31 cellular contexts compared by ENCODE assay signal in genomic region chr2:178951266-178952006, GRCh38.
"Had no signal": no experiment of that assay in that cellular context is flagged by ENCODE, and none has a peak within 500 bp of the region (broad histone marks: within the 10 kb centered on the region; RNA-seq: fewer than 3 reads in every experiment).

No MANE protein-coding gene starts in this region.

- H3K27me3 ChIP-seq: SJCRH30 had no signal

- H2AFZ ChIP-seq: PC-9 had no signal

- ATAC-seq: Panc1, Right ventricle myocardium inferior, SK-N-SH treated with all-trans-retinoic acid at 6 μM for 48 hours had no signal

- H3K4me2 ChIP-seq: PC-9 had no signal

- DNase-seq: Kasumi-1, MM.1S, MV-4-11, NCI-H1092, NCI-H1105, NCI-H1417 treated with DMSO at 0.1 percent for 48 hours, NCI-H1436 treated with DMSO at 0.1 percent for 48 hours, NCI-H1694 treated with DMSO at 0.1 percent for 48 hours, NCI-H1930, NCI-H2029 treated with DMSO at 0.1 percent for 48 hours, NCI-H2081 treated with DMSO at 0.1 percent for 48 hours, NCI-H2107, NCI-H2171, NCI-H226, NCI-H446 treated with DMSO at 0.1 percent for 48 hours, NCI-H510A, NCI-H524, NCI-H526, NCI-H69, NCI-H748 treated with DMSO at 0.1 percent for 48 hours, NCI-H82, PC-9, SHP77, SIG-M5, SJCRH30 had no signal

- H3K4me3 ChIP-seq: PC-9, SJCRH30, SK-N-MC had no signal

- H3K36me3 ChIP-seq: SJCRH30 had no signal

- H3K27ac ChIP-seq: PC-9, RWPE1, SJCRH30, SK-N-MC had no signal

- FAIRE-seq: RCC 7860 had no signal
